11 cellular contexts compared by ENCODE assay signal in the genomic region with DNA sequence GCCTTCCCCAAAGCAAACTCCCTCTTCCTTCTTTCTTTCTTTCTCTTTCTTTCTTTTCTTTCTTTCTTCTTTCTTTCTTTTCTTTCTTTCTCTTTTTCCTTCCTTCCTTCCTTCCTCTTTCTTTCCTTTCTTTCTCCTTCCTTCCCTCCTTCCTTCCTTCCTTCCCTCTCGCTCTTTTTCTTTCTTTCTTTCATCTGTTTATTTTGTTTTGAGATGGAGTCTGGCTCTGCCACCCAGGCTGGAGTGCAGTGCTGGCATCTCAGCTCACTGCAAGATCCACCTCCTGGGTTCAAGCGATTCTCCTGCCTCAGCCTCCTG. TPM values are rescaled to one million over a fixed set of nuclear protein-coding genes. Genes with fewer than 3 reads are reported as not detected.
"Had no signal": no experiment of that assay in that cellular context is flagged by ENCODE, and none has a peak within 500 bp of the region (broad histone marks: within the 10 kb centered on the region; RNA-seq: fewer than 3 reads in every experiment).

No MANE protein-coding gene starts in this region.

RNA-seq across cellular contexts. Expression of gene KPNA7, which starts 17.0 kb away (rescaled TPM):
- total RNA-seq: activated CD8-positive, alpha-beta T cell treated with anti-CD3 and anti-CD28 coated beads, Interleukin-2, amount 10 ng/mL, durations not matched to agents 7 days and 5 days; aorta; dermis microvascular lymphatic vessel endothelial cell; left cardiac atrium; myocyte; temporal lobe had no signal
- polyA plus RNA-seq: aorta had no signal

RNA-seq across cellular contexts. Expression of gene MYH16, which starts 47.7 kb away (rescaled TPM):
- total RNA-seq: activated CD8-positive, alpha-beta T cell treated with anti-CD3 and anti-CD28 coated beads, Interleukin-2, amount 10 ng/mL, durations not matched to agents 7 days and 5 days; esophagus mucosa; gastroesophageal sphincter; left cardiac atrium; liver; myocyte; T-cell; temporal lobe had no signal
- polyA plus RNA-seq: adipose tissue, aorta, liver had no signal
